1 cellular context compared by ENCODE assay signal in genomic region chr17:70165383-70165782, GRCh38.
TF ChIP-seq lines count a peak whose summit lies in the region.

No MANE protein-coding gene starts in this region.

TF ChIP-seq in GM12878, 131 proteins besides CTCF, POLR2A, EP300 and RAD21 (continued from another document):
- no peak for TF ChIP-seq PRDM15 (CRISPR knock-in tag; IDR thresholded peaks at IDR 0.05)
- TF ChIP-seq ZBTB33 (IDR thresholded peaks at IDR 0.05) = no peak
- no peak for TF ChIP-seq BCL11A (IDR thresholded peaks at IDR 0.05; ENCODE audit: low read depth, low read length)
- no peak for TF ChIP-seq CREB1 (IDR thresholded peaks at IDR 0.05; ENCODE audit: low read depth)
- TF ChIP-seq RCOR1 (conservative IDR thresholded peaks at IDR 0.05; ENCODE audit: low read depth, low read length) = no peak
- TF ChIP-seq PBX3 (IDR thresholded peaks at IDR 0.05; ENCODE audit: insufficient replicate concordance, low read depth, low read length) = no peak
- TF ChIP-seq ZBTB11 (CRISPR knock-in tag; IDR thresholded peaks at IDR 0.05) = no peak
- no peak for TF ChIP-seq SP1 (IDR thresholded peaks at IDR 0.05; ENCODE audit: low read depth, low read length)
- TF ChIP-seq PAX8 (IDR thresholded peaks at IDR 0.05) = no peak
- no peak for TF ChIP-seq WRNIP1 (IDR thresholded peaks at IDR 0.05; ENCODE audit: borderline replicate concordance, low read depth, low read length)
- TF ChIP-seq ZNF622 (IDR thresholded peaks at IDR 0.05) = no peak
- TF ChIP-seq NR2C1 (IDR thresholded peaks at IDR 0.05) = no peak
- TF ChIP-seq, protein P1, sequence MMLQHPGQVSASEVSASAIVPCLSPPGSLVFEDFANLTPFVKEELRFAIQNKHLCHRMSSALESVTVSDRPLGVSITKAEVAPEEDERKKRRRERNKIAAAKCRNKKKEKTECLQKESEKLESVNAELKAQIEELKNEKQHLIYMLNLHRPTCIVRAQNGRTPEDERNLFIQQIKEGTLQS (IDR thresholded peaks at IDR 0.05; ENCODE audit: borderline replicate concordance, extremely low read depth, low read depth, low read length) = no peak
- TF ChIP-seq, protein P2, sequence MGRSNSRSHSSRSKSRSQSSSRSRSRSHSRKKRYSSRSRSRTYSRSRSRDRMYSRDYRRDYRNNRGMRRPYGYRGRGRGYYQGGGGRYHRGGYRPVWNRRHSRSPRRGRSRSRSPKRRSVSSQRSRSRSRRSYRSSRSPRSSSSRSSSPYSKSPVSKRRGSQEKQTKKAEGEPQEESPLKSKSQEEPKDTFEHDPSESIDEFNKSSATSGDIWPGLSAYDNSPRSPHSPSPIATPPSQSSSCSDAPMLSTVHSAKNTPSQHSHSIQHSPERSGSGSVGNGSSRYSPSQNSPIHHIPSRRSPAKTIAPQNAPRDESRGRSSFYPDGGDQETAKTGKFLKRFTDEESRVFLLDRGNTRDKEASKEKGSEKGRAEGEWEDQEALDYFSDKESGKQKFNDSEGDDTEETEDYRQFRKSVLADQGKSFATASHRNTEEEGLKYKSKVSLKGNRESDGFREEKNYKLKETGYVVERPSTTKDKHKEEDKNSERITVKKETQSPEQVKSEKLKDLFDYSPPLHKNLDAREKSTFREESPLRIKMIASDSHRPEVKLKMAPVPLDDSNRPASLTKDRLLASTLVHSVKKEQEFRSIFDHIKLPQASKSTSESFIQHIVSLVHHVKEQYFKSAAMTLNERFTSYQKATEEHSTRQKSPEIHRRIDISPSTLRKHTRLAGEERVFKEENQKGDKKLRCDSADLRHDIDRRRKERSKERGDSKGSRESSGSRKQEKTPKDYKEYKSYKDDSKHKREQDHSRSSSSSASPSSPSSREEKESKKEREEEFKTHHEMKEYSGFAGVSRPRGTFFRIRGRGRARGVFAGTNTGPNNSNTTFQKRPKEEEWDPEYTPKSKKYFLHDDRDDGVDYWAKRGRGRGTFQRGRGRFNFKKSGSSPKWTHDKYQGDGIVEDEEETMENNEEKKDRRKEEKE (IDR thresholded peaks at IDR 0.05) = no peak
- TF ChIP-seq RBBP5 (conservative IDR thresholded peaks at IDR 0.05) = no peak
- no peak for TF ChIP-seq NRF1 (conservative IDR thresholded peaks at IDR 0.05; ENCODE audit: low read depth, low read length)
- no peak for TF ChIP-seq SMAD1 (IDR thresholded peaks at IDR 0.05; ENCODE audit: low read depth, partially characterized antibody)
- no peak for TF ChIP-seq POLR2AphosphoS2 (IDR thresholded peaks at IDR 0.05; ENCODE audit: low read depth, low read length)
- no peak for TF ChIP-seq CBX5 (IDR thresholded peaks at IDR 0.05; ENCODE audit: low read depth)
TF ChIP-seq in GM12878: peak in this region for 0.
